ENCODE assay signal across 1 cellular context in the genomic region with DNA sequence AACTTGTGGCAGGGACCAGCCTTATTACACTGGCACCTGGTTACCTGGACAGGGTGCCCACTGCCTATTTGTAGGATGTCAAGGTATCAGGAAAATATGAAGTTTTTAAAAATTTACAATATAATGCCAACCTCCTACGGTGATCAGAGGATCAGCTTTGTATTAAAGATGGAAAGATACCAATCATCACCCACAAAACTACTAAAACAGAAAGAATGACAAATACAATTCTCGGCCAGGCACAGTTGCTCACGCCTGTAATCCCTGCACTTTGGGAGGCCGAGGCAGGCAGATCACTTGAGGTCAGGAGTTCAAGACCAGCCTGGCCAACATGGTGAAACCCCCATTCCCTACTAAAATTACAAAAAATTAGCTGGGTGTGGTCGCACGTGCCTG.
TF ChIP-seq lines count a peak whose summit lies in the region.

No MANE protein-coding gene starts in this region.

TF ChIP-seq in SK-N-SH treated with all-trans-retinoic acid at 6 μM for 48 hours, 23 proteins besides CTCF, POLR2A, EP300 and RAD21 (continued from another document):
- TF ChIP-seq POU6F1 (CRISPR knock-in tag; IDR thresholded peaks at IDR 0.05; ENCODE audit: borderline replicate concordance, low read depth) (no peak), TOX (CRISPR knock-in tag; IDR thresholded peaks at IDR 0.05; ENCODE audit: borderline replicate concordance) (no peak), ARNTL (CRISPR knock-in tag; IDR thresholded peaks at IDR 0.05; ENCODE audit: borderline replicate concordance, low read depth) (no peak), ZNF8 (CRISPR knock-in tag; IDR thresholded peaks at IDR 0.05) (no peak), BACH2 (CRISPR knock-in tag; IDR thresholded peaks at IDR 0.05; ENCODE audit: borderline replicate concordance) (no peak), GLIS3 (CRISPR knock-in tag; IDR thresholded peaks at IDR 0.05) (no peak), CREB5 (CRISPR knock-in tag; IDR thresholded peaks at IDR 0.05; ENCODE audit: low read depth) (no peak), OSR1 (CRISPR knock-in tag; IDR thresholded peaks at IDR 0.05) (no peak), TCF4 (CRISPR knock-in tag; IDR thresholded peaks at IDR 0.05; ENCODE audit: borderline replicate concordance) (no peak)
